Comparison of ENCODE assay signal across 2 cellular contexts in the genomic region with DNA sequence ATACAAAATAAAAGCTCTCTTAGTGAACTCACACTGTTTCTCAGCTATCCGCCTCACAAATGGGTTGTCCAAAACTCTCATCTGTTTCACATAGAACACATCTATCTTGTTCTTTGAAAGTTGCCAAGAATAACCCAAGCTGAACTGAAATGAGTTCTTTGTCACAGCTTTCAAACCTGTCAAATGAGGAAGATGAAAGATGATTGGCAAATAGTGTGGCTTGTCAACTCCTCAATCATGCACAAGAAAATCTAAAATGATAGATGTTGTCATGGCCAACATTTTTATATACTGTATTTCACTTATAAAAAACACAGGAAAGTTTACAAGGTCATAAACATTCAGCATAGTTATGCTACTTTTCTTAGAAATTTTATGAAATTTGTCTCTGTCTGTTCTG.
TF ChIP-seq lines count a peak whose summit lies in the region.

No MANE protein-coding gene starts in this region.

TF ChIP-seq in IMR-90, 13 proteins besides CTCF, POLR2A, EP300 and RAD21:
- no peak for TF ChIP-seq CEBPB (IDR thresholded peaks at IDR 0.05; ENCODE audit: low read depth, low read length)
- TF ChIP-seq MAZ (IDR thresholded peaks at IDR 0.05; ENCODE audit: borderline replicate concordance, low read depth, low read length), result no peak

TF ChIP-seq in neural cell, 6 proteins besides CTCF, POLR2A, EP300 and RAD21 (continued from another document):
- no peak for TF ChIP-seq EZH2 (IDR thresholded peaks at IDR 0.05; ENCODE audit: borderline replicate concordance, insufficient read depth, low read length, poor library complexity, severe bottlenecking)
